In genomic region chr6:11139051-11139960, GRCh38 we compare ENCODE assay signal across 13 cellular contexts. TPM values are rescaled to one million over a fixed set of nuclear protein-coding genes. Genes with fewer than 3 reads are reported as not detected.
DNase-seq lines count a peak whose midpoint lies in the region; ATAC-seq and TF ChIP-seq lines count a peak whose summit lies in the region.
"Had no signal": no experiment of that assay in that cellular context is flagged by ENCODE, and none has a peak within 500 bp of the region (broad histone marks: within the 10 kb centered on the region; RNA-seq: fewer than 3 reads in every experiment).

No MANE protein-coding gene starts in this region.

- POLR2A ChIA-PET in BJ (lab: Charles Lee): no interaction called here

- H3K4me3 ChIP-seq in BJ (ENCODE audit: low read depth, low read length) (no peak overlapping the region), NB4 (ENCODE audit: low read depth, low read length) (no peak overlapping the region)

- peak; percentile 17 for DNase-seq in BJ (ENCODE audit: low read depth)
- peak; percentile 23 for DNase-seq in NB4 (ENCODE audit: low read depth)
- peak; percentile 58 for DNase-seq in fibroblast of gingiva (ENCODE audit: low read depth)
- DNase-seq in occipital lobe (lab: John Stamatoyannopoulos, UW): no peak
- DNase-seq in NAMALWA (ENCODE audit: low spot score): no peak
- no peak for DNase-seq in GM13976 (ENCODE audit: low spot score)
- no peak for DNase-seq in GM19240 (ENCODE audit: insufficient read length, low spot score)
- DNase-seq: activated gamma-delta T cell; CD4-positive, alpha-beta memory T cell; endodermal cell; T-helper 17 cell had no signal

- ATAC-seq in GM19351 (IDR thresholded peaks at IDR 0.05; ENCODE audit: unreplicated experiment): peak; percentile 74
- ATAC-seq: T-helper 17 cell had no signal

- TF ChIP-seq POLR2A in NB4 (IDR thresholded peaks at IDR 0.05; ENCODE audit: extremely low read depth, insufficient read length): no peak

- TF ChIP-seq CTCF in BJ (IDR thresholded peaks at IDR 0.05; ENCODE audit: insufficient read depth, low read depth, low read length): no peak
- TF ChIP-seq CTCF in NB4 (IDR thresholded peaks at IDR 0.05; ENCODE audit: low read depth, low read length): no peak
- no peak for TF ChIP-seq CTCF in GM13976 (IDR thresholded peaks at IDR 0.05; ENCODE audit: borderline replicate concordance, control extremely low read depth, extremely low read depth, insufficient read depth, missing control alignments)

- no peaks in the 10 kb centered on the region for H3K27me3 ChIP-seq in BJ (ENCODE audit: control insufficient read depth, insufficient read depth, low read length)
- H3K27me3 ChIP-seq: neutrophil had no signal

- CTCF ChIA-PET in BJ (lab: Yijun Ruan, JAX): interaction anchor here (0.6 to 1.2 kb wide), 2 partner anchors 294 to 356 kb away, joined by 3 read pairs; no protein-coding TSS in a partner anchor

- in situ Hi-C loops in GM13976 (cut with MboI; ENCODE audit: low sequenced_read_pairs, unreplicated experiment): no loop called here

- no peaks in the 10 kb centered on the region for H3K36me3 ChIP-seq in BJ (ENCODE audit: control insufficient read depth, insufficient read depth, low read length)

RNA-seq across cellular contexts. Expression of gene ERVFRD-1, which starts 27.8 kb away (rescaled TPM):
- not detected in 2 replicates for polyA plus RNA-seq in BJ (2011; rRNA removed)
- not detected in 2 replicates for polyA minus RNA-seq in BJ (2011; rRNA and poly(A)+ RNA removed)
- not detected for total RNA-seq in occipital lobe
- total RNA-seq: CD4-positive, alpha-beta memory T cell; endodermal cell; T-helper 17 cell had no signal

RNA-seq across cellular contexts. Expression of gene SMIM13, which starts 45.7 kb away (rescaled TPM):
- polyA plus RNA-seq in BJ (2011; rRNA removed): 3.0 and 5.3 TPM in 2 replicates
- 2.7 and 3.3 TPM in 2 replicates for polyA minus RNA-seq in BJ (2011; rRNA and poly(A)+ RNA removed)
- 119 TPM for total RNA-seq in occipital lobe

Comparison
In these comparisons a context has a peak if more than half of its experiments do, and no peak if none do; other contexts are left out.
1. DNase-seq: peak in BJ (single experiment), NB4 (single experiment) and fibroblast of gingiva (single experiment); none in occipital lobe (single experiment), NAMALWA (single experiment), GM13976 (single experiment) and GM19240 (single experiment).